Comparison of ENCODE assay signal across 8 cellular contexts in the genomic region with DNA sequence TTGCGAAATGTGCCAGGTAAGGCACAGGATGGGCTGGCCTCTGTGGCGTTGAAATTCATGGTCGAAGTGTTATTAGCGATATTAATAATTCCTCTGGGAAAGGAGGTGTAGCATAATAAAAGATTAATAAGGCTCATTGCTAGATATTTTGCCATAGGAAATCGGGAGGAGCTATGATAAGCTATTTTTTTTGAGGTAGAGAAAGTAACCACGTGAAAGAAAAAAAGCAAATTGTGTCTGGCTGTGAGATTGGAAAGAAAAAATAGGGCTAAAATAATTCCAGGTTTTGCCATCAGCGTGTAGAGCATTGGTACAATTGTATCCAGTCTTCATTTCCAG. TPM values are rescaled to one million over a fixed set of nuclear protein-coding genes. Genes with fewer than 3 reads are reported as not detected.
A peak's percentile ranks its signal among the peaks of the same experiment; 100 is the strongest.
DNase-seq lines count a peak whose midpoint lies in the region; ATAC-seq, FAIRE-seq and TF ChIP-seq lines count a peak whose summit lies in the region.

No MANE protein-coding gene starts in this region.

- no peaks in the 10 kb centered on the region for H3K9me3 Mint-ChIP-seq in activated CD8-positive, alpha-beta T cell treated with anti-CD3 and anti-CD28 coated beads for 36 hours

- FAIRE-seq in small intestine (lab: Jason Lieb, UNC), result no peak

- TF ChIP-seq CTCF in HEK293 (tag by site-specific recombination; IDR thresholded peaks at IDR 0.05), result no peak
- no peak for TF ChIP-seq CTCF in activated CD8-positive, alpha-beta T cell treated with anti-CD3 and anti-CD28 coated beads for 36 hours (IDR thresholded peaks at IDR 0.05)
- TF ChIP-seq CTCF in mucosa of descending colon (IDR thresholded peaks at IDR 0.05), result no peak

- no CpG with 5 or more reads among the region's 7 CpGs for WGBS in iPS DF 6.9 (ENCODE audit: insufficient coverage, insufficient read length)
- 0 to 2% (median 1%) methylated on average over 7 of the region's 7 CpGs for WGBS in small intestine, 3 donors

- no peaks in the 10 kb centered on the region for H3K36me3 Mint-ChIP-seq in activated CD8-positive, alpha-beta T cell treated with anti-CD3 and anti-CD28 coated beads for 36 hours (ENCODE audit: low read depth)

- H3K4me3 Mint-ChIP-seq in activated CD8-positive, alpha-beta T cell treated with anti-CD3 and anti-CD28 coated beads for 36 hours, result peak overlapping the region; percentile 78

- H3K36me3 ChIP-seq in HEK293 (ENCODE audit: control insufficient read depth in 2 of 2, insufficient read depth in 1 of 2, low read length in 2 of 2) (no peaks in the 10 kb centered on the region), iPS DF 6.9 (ENCODE audit: control insufficient read depth, insufficient read depth, low read length) (no peaks in the 10 kb centered on the region), small intestine (ENCODE audit: control insufficient read depth in 2 of 2, insufficient read depth in 2 of 2, low read length in 2 of 2) (no peaks in the 10 kb centered on the region), mucosa of descending colon (ENCODE audit: low read depth) (no peaks in the 10 kb centered on the region)

- peaks cover 15% of the 10 kb centered on the region for H3K27me3 Mint-ChIP-seq in activated CD8-positive, alpha-beta T cell treated with anti-CD3 and anti-CD28 coated beads for 36 hours

- CTCF ChIA-PET in HEK293 (lab: Yijun Ruan, JAX), result interaction anchor here (0.6 to 1.8 kb wide), 7 partner anchors 20 to 793 kb away, joined by 3 to 6 read pairs (median 3); no protein-coding TSS in a partner anchor
- CTCF ChIA-PET in activated CD8-positive, alpha-beta T cell treated with anti-CD3 and anti-CD28 coated beads for 36 hours (lab: Charles Lee), result interaction anchor here (1.0 to 2.2 kb wide), 3 partner anchors 243 to 440 kb away, joined by 3 to 7 read pairs (median 4); no protein-coding TSS in a partner anchor

- H3K27me3 ChIP-seq in iPS DF 6.9 (ENCODE audit: control insufficient read depth, insufficient read depth, low read length) (peaks cover 2% of the 10 kb centered on the region; the same call in 1 of the 2 replicates), small intestine (ENCODE audit: control insufficient read depth in 2 of 2, insufficient read depth in 2 of 2, low read length in 2 of 2) (peaks cover 0 to 5% of the 10 kb centered on the region in 2 donors)

- intact Hi-C loops in activated CD8-positive, alpha-beta T cell treated with anti-CD3 and anti-CD28 coated beads for 36 hours (cut with micrococcal nuclease), result loop anchor here (5.0 kb wide), 1 partner anchor 245 kb away; no protein-coding TSS in a partner anchor
- intact Hi-C loops in mucosa of descending colon (cut with DNase I, micrococcal nuclease), result loop anchor here (5.0 kb wide), 2 partner anchors 255 to 265 kb away; no protein-coding TSS in a partner anchor

- H3K4me3 ChIP-seq in HEK293 (ENCODE audit: low read depth, low read length), result peak overlapping the region; percentile 66
- peak overlapping the region; percentile 82; the same call in 1 of the 2 replicates for H3K4me3 ChIP-seq in iPS DF 6.9 (ENCODE audit: low read length)
- H3K4me3 ChIP-seq in small intestine (ENCODE audit: low read depth in 1 of 2, low read length in 2 of 2), result peak overlapping the region; percentile 71 to 83
- no peak overlapping the region for H3K4me3 ChIP-seq in mucosa of descending colon

- peak overlapping the region; percentile 19 for H3K27ac Mint-ChIP-seq in activated CD8-positive, alpha-beta T cell treated with anti-CD3 and anti-CD28 coated beads for 36 hours

- peak overlapping the region; percentile 93; the same call in 1 of the 2 replicates for H3K27ac ChIP-seq in HEK293 (ENCODE audit: extremely low read depth, low read depth, low read length)
- no peak overlapping the region for H3K27ac ChIP-seq in iPS DF 6.9 (ENCODE audit: low read length)
- H3K27ac ChIP-seq in small intestine (ENCODE audit: low read depth in 1 of 2, low read length in 1 of 2), result peak overlapping the region in 1 of 2 donors; percentile 78

- no peaks in the 10 kb centered on the region for H3K9me3 ChIP-seq in HEK293 (ENCODE audit: control insufficient read depth, insufficient read depth, low read depth, low read length)
- no peaks in the 10 kb centered on the region for H3K9me3 ChIP-seq in iPS DF 6.9 (ENCODE audit: control insufficient read depth, insufficient read depth, low read length)
- H3K9me3 ChIP-seq in small intestine (ENCODE audit: control insufficient read depth, low read depth), result no peaks in the 10 kb centered on the region
- no peaks in the 10 kb centered on the region for H3K9me3 ChIP-seq in mucosa of descending colon

- POLR2A ChIA-PET in HEK293 (lab: Yijun Ruan, JAX), result no interaction called here
- POLR2A ChIA-PET in activated CD8-positive, alpha-beta T cell treated with anti-CD3 and anti-CD28 coated beads for 36 hours (lab: Charles Lee), result interaction anchor here (0.6 to 1.4 kb wide), 2 partner anchors 10 to 265 kb away, joined by 3 read pairs; no protein-coding TSS in a partner anchor

- peaks cover 29% of the 10 kb centered on the region for H3K4me1 Mint-ChIP-seq in activated CD8-positive, alpha-beta T cell treated with anti-CD3 and anti-CD28 coated beads for 36 hours (ENCODE audit: low read depth)

- DNase-seq in activated CD8-positive, alpha-beta T cell treated with anti-CD3 and anti-CD28 coated beads for 36 hours, result no peak
- no peak for DNase-seq in iPS DF 6.9 (ENCODE audit: low read depth, low spot score)
- no peak for DNase-seq in small intestine
- no peak for DNase-seq in NCI-H446 treated with DMSO at 0.1 percent for 48 hours (lab: John Stamatoyannopoulos, UW)
- no peak for DNase-seq in mucosa of descending colon
- DNase-seq in CD1c-positive myeloid dendritic cell (ENCODE audit: extremely low spot score), result no peak
- no peak for DNase-seq in NCI-H510A treated with DMSO at 0.1 percent for 48 hours (lab: John Stamatoyannopoulos, UW)

- no peak for ATAC-seq in activated CD8-positive, alpha-beta T cell treated with anti-CD3 and anti-CD28 coated beads for 36 hours
- no peak for ATAC-seq in mucosa of descending colon

- H3K4me1 ChIP-seq in HEK293 (ENCODE audit: control insufficient read depth, insufficient read depth, low read length) (peaks cover 12% of the 10 kb centered on the region), iPS DF 6.9 (ENCODE audit: control insufficient read depth, insufficient read depth, low read length) (no peaks in the 10 kb centered on the region), small intestine (ENCODE audit: control insufficient read depth in 2 of 2, insufficient read depth in 1 of 2, low read depth in 1 of 2, low read length in 1 of 2) (no peaks in the 10 kb centered on the region), mucosa of descending colon (ENCODE audit: low read depth) (peaks cover 16% of the 10 kb centered on the region)

TF ChIP-seq in HEK293, 187 proteins besides CTCF, POLR2A, EP300 and RAD21:
- TF ChIP-seq SP3 (tag by site-specific recombination; IDR thresholded peaks at IDR 0.05) (0 out of 2 replicates have a peak, but pooled peaks have one; percentile 17), ZBTB48 (tag by site-specific recombination; IDR thresholded peaks at IDR 0.05) (0 out of 2 replicates have a peak, but pooled peaks have one; percentile 2), ZNF311 (tag by site-specific recombination; IDR thresholded peaks at IDR 0.05; ENCODE audit: borderline replicate concordance) (no peak)

RNA-seq across cellular contexts. Expression of gene TANC2, which starts 1.0 kb away (rescaled TPM):
- total RNA-seq in activated CD8-positive, alpha-beta T cell treated with anti-CD3 and anti-CD28 coated beads for 36 hours, result 1 to 10 TPM; 7.9 to 9.6 TPM
- polyA plus RNA-seq in small intestine, result 1 to 10 TPM in 1 of 3 donors, under 1 TPM in 2; 0.22 to 3.7 (median 0.54) TPM
- total RNA-seq in mucosa of descending colon, result 10 to 100 TPM in 2 of 3 donors, 1 to 10 TPM in 1; 8.2 to 30.3 (median 20.2) TPM
